ENCODE assay signal across 8 cellular contexts in the genomic region with DNA sequence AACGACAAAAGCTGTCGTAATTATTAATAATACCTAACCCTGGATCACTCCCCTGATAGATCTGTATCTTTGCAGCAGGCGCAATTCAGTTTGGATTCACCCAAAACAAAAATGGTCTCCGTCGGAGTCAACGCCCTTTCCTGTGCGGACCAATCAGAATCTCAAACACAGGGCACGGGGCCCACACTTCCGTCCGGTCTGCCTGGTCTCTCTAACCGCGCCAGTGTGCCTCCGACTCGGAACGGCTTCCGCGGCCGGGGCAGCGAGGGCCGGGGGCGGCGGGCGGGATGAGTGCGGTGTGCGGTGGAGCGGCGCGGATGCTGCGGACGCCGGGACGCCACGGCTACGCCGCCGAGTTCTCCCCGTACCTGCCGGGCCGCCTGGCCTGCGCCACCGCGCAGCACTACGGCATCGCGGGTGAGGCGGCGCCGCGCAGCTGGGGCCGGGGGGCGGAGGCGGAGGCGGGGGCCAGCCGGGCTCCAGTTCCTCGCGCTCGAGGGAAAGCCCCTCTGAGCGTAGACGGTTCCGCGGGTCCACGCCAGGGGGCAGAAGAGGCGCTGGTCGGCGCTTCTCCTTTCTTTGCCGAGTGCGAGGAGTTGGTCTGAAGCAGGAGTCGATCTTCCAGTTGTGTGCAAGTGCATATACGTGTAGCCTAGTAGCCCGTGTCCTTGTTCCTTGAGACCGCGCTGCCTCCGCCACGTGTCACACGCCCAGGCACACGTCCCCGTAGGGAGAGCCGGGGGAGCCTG. TPM values are rescaled to one million over a fixed set of nuclear protein-coding genes. Genes with fewer than 3 reads are reported as not detected.
A peak's percentile ranks its signal among the peaks of the same experiment; 100 is the strongest.
DNase-seq lines count a peak whose midpoint lies in the region; ATAC-seq, FAIRE-seq and TF ChIP-seq lines count a peak whose summit lies in the region.

PEX7 (plus strand) TSS at position 214 of the 749 bp plus-strand sequence; CDS start at position 288, 74 bp downstream.

- H3K27ac ChIP-seq in RWPE2 (ENCODE audit: poor library complexity, severe bottlenecking): peak within 1 kb of the TSS; percentile 7

- peaks cover 3% of the 10 kb centered on the region for H3K4me1 ChIP-seq in RWPE2 (ENCODE audit: insufficient read depth, poor library complexity, severe bottlenecking)

- ATAC-seq in RWPE2 (ENCODE audit: low read depth): peak; percentile 96
- peak; percentile 96 for ATAC-seq in stimulated activated naive CD8-positive, alpha-beta T cell treated with anti-CD3 and anti-CD28 coated beads, Interleukin-15, Interleukin-2, amounts not matched to agents 100 U/mL and 50 U/mL, for 24 hours

- in situ Hi-C loops in G401 (cut with HindIII; ENCODE audit: low sequenced_read_pairs): no loop called here

- TF ChIP-seq CTCF in LNCaP clone FGC (IDR thresholded peaks at IDR 0.05; ENCODE audit: control insufficient read depth, extremely low read depth, insufficient read depth): peak; percentile 49
- TF ChIP-seq CTCF in RWPE2 (IDR thresholded peaks at IDR 0.05; ENCODE audit: poor library complexity, severe bottlenecking): peak; percentile 52
- TF ChIP-seq CTCF in nephron (IDR thresholded peaks at IDR 0.05; ENCODE audit: unreplicated experiment in 3 of 3): peak; percentile 72 to 79 (median 76)

- peak within 1 kb of the TSS; percentile 89 to 95 (median 90) for H3K4me3 Mint-ChIP-seq in nephron

- H3K9me3 Mint-ChIP-seq in nephron: no peaks in the 10 kb centered on the region

- H3K27ac Mint-ChIP-seq in nephron: peak within 1 kb of the TSS; percentile 85 to 95 (median 95)

- H3K36me3 Mint-ChIP-seq in nephron (ENCODE audit: low read depth): peaks cover 28% of the 10 kb centered on the region

- DNase-seq in G401 (ENCODE audit: low spot score) (peak; percentile 94), H54 (ENCODE audit: insufficient read length, low spot score) (peak; percentile 59), LNCaP clone FGC (ENCODE audit: low read depth) (peak; percentile 80), RWPE2 (ENCODE audit: low spot score) (peak; percentile 85), fibroblast of the conjunctiva (ENCODE audit: low read depth) (peak; percentile 87)
- DNase-seq in activated effector memory CD4-positive, alpha-beta T cell treated with anti-CD3 and anti-CD28 coated beads, Interleukin-2, amount 50 U/mL, for 16 hours: peak; percentile 95
- DNase-seq in stimulated activated naive CD8-positive, alpha-beta T cell treated with anti-CD3 and anti-CD28 coated beads, Interleukin-15, Interleukin-2, amounts not matched to agents 100 U/mL and 50 U/mL, for 24 hours: peak; percentile 89

- no peaks in the 10 kb centered on the region for H3K9me3 ChIP-seq in RWPE2 (ENCODE audit: severe bottlenecking)

- H3K36me3 ChIP-seq in RWPE2 (ENCODE audit: low read depth): peaks cover 23% of the 10 kb centered on the region

- H3K27me3 Mint-ChIP-seq in nephron (ENCODE audit: low read depth): peaks cover 3% of the 10 kb centered on the region

- no peak for FAIRE-seq in H54 (lab: Jason Lieb, UNC)

- no peaks in the 10 kb centered on the region for H3K27me3 ChIP-seq in RWPE2 (ENCODE audit: insufficient read depth, poor library complexity, severe bottlenecking)

- H3K4me3 ChIP-seq in LNCaP clone FGC (ENCODE audit: low read depth, low read length) (peak within 1 kb of the TSS; percentile 58), RWPE2 (ENCODE audit: severe bottlenecking) (peak within 1 kb of the TSS; percentile 49)

- H3K4me1 Mint-ChIP-seq in nephron: peaks cover 11% of the 10 kb centered on the region

- peak; percentile 81 for TF ChIP-seq POLR2A in H54 (IDR thresholded peaks at IDR 0.05; ENCODE audit: low read depth, low read length)

RNA-seq across cellular contexts. Expression of gene PEX7, which starts in this region (rescaled TPM):
- 4.6 and 5.8 TPM in 2 replicates for total RNA-seq in G401 (2014; rRNA removed; shearing (Covaris generic))

Comparison
In these comparisons a context has a peak if more than half of its experiments do, and no peak if none do; other contexts are left out.
1. Peak in every context shown above with its lines: DNase-seq, ATAC-seq, H3K4me3 ChIP-seq and H3K27ac ChIP-seq.